ENCODE assay signal across 21 cellular contexts in the genomic region with DNA sequence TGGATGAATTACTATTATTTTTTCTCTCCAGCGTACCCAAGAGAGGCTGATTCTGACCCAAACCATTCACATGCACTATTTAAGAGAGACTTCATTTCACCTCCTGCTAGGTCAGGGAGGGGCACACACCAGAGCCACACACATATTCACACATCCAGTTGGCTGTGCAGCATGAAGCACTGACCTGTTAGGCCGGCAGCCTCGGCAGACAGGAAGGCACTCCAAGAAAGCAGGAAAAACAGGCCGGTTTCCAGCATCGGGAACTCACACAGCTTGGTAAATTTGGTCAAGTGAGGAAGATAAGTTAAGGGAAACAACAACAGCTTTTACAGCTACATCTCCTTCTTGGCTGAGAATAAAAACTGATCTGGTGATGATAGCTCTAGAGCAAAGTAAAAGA.
DNase-seq lines count a peak whose midpoint lies in the region; ATAC-seq, FAIRE-seq and TF ChIP-seq lines count a peak whose summit lies in the region.
"Had no signal": no experiment of that assay in that cellular context is flagged by ENCODE, and none has a peak within 500 bp of the region (broad histone marks: within the 10 kb centered on the region; RNA-seq: fewer than 3 reads in every experiment).

No MANE protein-coding gene starts in this region.

- peaks cover 0 to 1% (median 0%) of the 10 kb centered on the region in 6 donors for H3K9me3 Mint-ChIP-seq in immature natural killer cell
- H3K9me3 Mint-ChIP-seq: CD4-positive, CD25-positive, alpha-beta regulatory T cell; CD8-positive, alpha-beta memory T cell had no signal

- peak overlapping the region; percentile 64 for H2AFZ ChIP-seq in endothelial cell of umbilical vein (ENCODE audit: low read depth, low read length)

- H3K36me3 ChIP-seq in BLaER1 = no peaks in the 10 kb centered on the region
- no peaks in the 10 kb centered on the region for H3K36me3 ChIP-seq in endothelial cell of umbilical vein (ENCODE audit: control insufficient read depth in 2 of 2, extremely low read depth in 1 of 2, insufficient read depth in 2 of 2, low read length in 2 of 2)
- H3K36me3 ChIP-seq in thyroid gland = no peaks in the 10 kb centered on the region

- DNase-seq in endothelial cell of umbilical vein (ENCODE audit: low read depth, low spot score) = peak; percentile 47
- peak; percentile 15 to 38 for DNase-seq in thyroid gland
- DNase-seq in T-helper 17 cell = no peak
- no peak for DNase-seq in SW 1271 (lab: John Stamatoyannopoulos, UW)
- no peak for DNase-seq in immature natural killer cell
- DNase-seq: 8988T; C1 segment of cervical spinal cord; CD4-positive, CD25-positive, alpha-beta regulatory T cell; CD8-positive, alpha-beta memory T cell; COR-L47; DMS 273 treated with DMSO at 0.1 percent for 48 hours; DMS53; DND-41; EL; HCEC 1CT; IMR-90 had no signal

- H3K9me3 ChIP-seq in BLaER1 (no peaks in the 10 kb centered on the region), endothelial cell of umbilical vein (replicated peaks; ENCODE audit: control insufficient read depth, insufficient read depth, low read length) (no peaks in the 10 kb centered on the region), thyroid gland (no peaks in the 10 kb centered on the region), T-helper 17 cell (ENCODE audit: control insufficient read depth, low read length, poor library complexity, severe bottlenecking) (no peaks in the 10 kb centered on the region)

- H3K4me3 ChIP-seq in BLaER1 (no peak overlapping the region), endothelial cell of umbilical vein (replicated peaks in 1 of 3; ENCODE audit: insufficient read depth in 1 of 3, low read depth in 1 of 3, low read length in 3 of 3) (no peak overlapping the region), thyroid gland (replicated peaks in 1 of 3) (no peak overlapping the region)
- H3K4me3 ChIP-seq: GM12878 had no signal

- peak; percentile 60 for FAIRE-seq in endothelial cell of umbilical vein (lab: Jason Lieb, UNC)
- FAIRE-seq: GM12878, H54 had no signal

- H3K4me2 ChIP-seq in BLaER1 (peak overlapping the region; percentile 55), endothelial cell of umbilical vein (ENCODE audit: insufficient read depth, low read length) (no peak overlapping the region)

- no peak overlapping the region for H3K27ac Mint-ChIP-seq in T-helper 17 cell
- H3K27ac Mint-ChIP-seq in immature natural killer cell = no peak overlapping the region
- H3K27ac Mint-ChIP-seq: CD4-positive, CD25-positive, alpha-beta regulatory T cell; CD8-positive, alpha-beta memory T cell had no signal

- no peak overlapping the region for H3K4me3 Mint-ChIP-seq in T-helper 17 cell
- H3K4me3 Mint-ChIP-seq in immature natural killer cell = no peak overlapping the region
- H3K4me3 Mint-ChIP-seq: CD4-positive, CD25-positive, alpha-beta regulatory T cell; CD8-positive, alpha-beta memory T cell had no signal

- no peaks in the 10 kb centered on the region for H3K79me2 ChIP-seq in endothelial cell of umbilical vein (ENCODE audit: control insufficient read depth, insufficient read depth, low read length)

- H4K20me1 ChIP-seq in BLaER1 (no peaks in the 10 kb centered on the region), endothelial cell of umbilical vein (replicated peaks; ENCODE audit: control insufficient read depth, extremely low read depth, insufficient read depth, low read length) (no peaks in the 10 kb centered on the region)

- H3K27ac ChIP-seq in BLaER1 (no peak overlapping the region), VCaP (peak overlapping the region; percentile 33), endothelial cell of umbilical vein (ENCODE audit: insufficient read depth, low read depth, low read length) (no peak overlapping the region), thyroid gland (no peak overlapping the region)
- H3K27ac ChIP-seq: HL-60 had no signal

- H3K9me1 ChIP-seq in endothelial cell of umbilical vein (replicated peaks; ENCODE audit: control insufficient read depth, extremely low read depth, insufficient read depth, low read length) = no peaks in the 10 kb centered on the region

- H3K4me1 ChIP-seq in BLaER1 (peaks cover 25% of the 10 kb centered on the region), endothelial cell of umbilical vein (ENCODE audit: control insufficient read depth, extremely low read depth, insufficient read depth, low read length) (peaks cover 18% of the 10 kb centered on the region), thyroid gland (peaks cover 0 to 8% of the 10 kb centered on the region in 2 donors)

- TF ChIP-seq POLR2A in endothelial cell of umbilical vein (IDR thresholded peaks at IDR 0.05; ENCODE audit: low read depth, low read length) (no peak), thyroid gland (IDR thresholded peaks at IDR 0.05) (no peak)

- WGBS in thyroid gland, 2 donors = 43 to 58% methylated on average over 5 of the region's 5 CpGs

- CTCF ChIA-PET in endothelial cell of umbilical vein (lab: Charles Lee) = no interaction called here

- BruUV-seq in endothelial cell of umbilical vein (replicated peaks; lab: Mats Ljungman, UMichigan) = no TSS peak

- H3K27me3 Mint-ChIP-seq in T-helper 17 cell = no peaks in the 10 kb centered on the region
- H3K27me3 Mint-ChIP-seq in immature natural killer cell (ENCODE audit: low read depth in 3 of 3) = no peaks in the 10 kb centered on the region
- H3K27me3 Mint-ChIP-seq: CD4-positive, CD25-positive, alpha-beta regulatory T cell; CD8-positive, alpha-beta memory T cell had no signal

- peaks cover 18% of the 10 kb centered on the region for H3K36me3 Mint-ChIP-seq in T-helper 17 cell (ENCODE audit: low read depth)
- peaks cover 25 to 43% (median 32%) of the 10 kb centered on the region in 3 donors for H3K36me3 Mint-ChIP-seq in immature natural killer cell

- H3K9ac ChIP-seq in BLaER1 = no peak overlapping the region
- H3K9ac ChIP-seq in endothelial cell of umbilical vein (replicated peaks; ENCODE audit: extremely low read depth, insufficient read depth, low read length) = no peak overlapping the region

- no peaks in the 10 kb centered on the region for H3K4me1 Mint-ChIP-seq in T-helper 17 cell
- no peaks in the 10 kb centered on the region for H3K4me1 Mint-ChIP-seq in immature natural killer cell
- H3K4me1 Mint-ChIP-seq: CD4-positive, CD25-positive, alpha-beta regulatory T cell; CD8-positive, alpha-beta memory T cell had no signal

- TF ChIP-seq CTCF in VCaP (conservative IDR thresholded peaks at IDR 0.05) (no peak), endothelial cell of umbilical vein (IDR thresholded peaks at IDR 0.05; ENCODE audit: extremely low read depth in 1 of 2, insufficient read depth in 1 of 2, low read depth in 1 of 2, low read length in 2 of 2) (no peak), thyroid gland (IDR thresholded peaks at IDR 0.05) (no peak)

- intact Hi-C loops in endothelial cell of umbilical vein (cut with micrococcal nuclease) = loop anchor here (2.0 kb wide), 1 partner anchor 41 kb away; no protein-coding TSS in a partner anchor
- intact Hi-C loops in thyroid gland (cut with DNase I) = no loop called here

- no peak for ATAC-seq in T-helper 17 cell
- ATAC-seq: GM12878 had no signal

- dilution Hi-C loops in endothelial cell of umbilical vein (cut with MboI; ENCODE audit: extremely low pct_ligation_motif_present, low sequenced_read_pairs) = no loop called here

- H3K27me3 ChIP-seq in BLaER1 = no peaks in the 10 kb centered on the region
- H3K27me3 ChIP-seq in endothelial cell of umbilical vein (ENCODE audit: control insufficient read depth in 2 of 2, insufficient read depth in 2 of 2, low read length in 2 of 2) = no peaks in the 10 kb centered on the region
- no peaks in the 10 kb centered on the region for H3K27me3 ChIP-seq in thyroid gland

- POLR2A ChIA-PET in endothelial cell of umbilical vein (lab: Charles Lee) = no interaction called here

TF ChIP-seq in endothelial cell of umbilical vein, 7 proteins besides CTCF, POLR2A, EP300 and RAD21:
- TF ChIP-seq MYC (IDR thresholded peaks at IDR 0.05; ENCODE audit: low read depth, low read length) = no peak
- TF ChIP-seq, protein P1, sequence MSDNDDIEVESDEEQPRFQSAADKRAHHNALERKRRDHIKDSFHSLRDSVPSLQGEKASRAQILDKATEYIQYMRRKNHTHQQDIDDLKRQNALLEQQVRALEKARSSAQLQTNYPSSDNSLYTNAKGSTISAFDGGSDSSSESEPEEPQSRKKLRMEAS (IDR thresholded peaks at IDR 0.05; ENCODE audit: insufficient read depth, insufficient read length) = no peak
- no peak for TF ChIP-seq GATA2 (IDR thresholded peaks at IDR 0.05; ENCODE audit: insufficient read depth, insufficient read length, low read depth, low read length)
- TF ChIP-seq EZH2 (IDR thresholded peaks at IDR 0.05; ENCODE audit: borderline replicate concordance, low read depth, low read length, severe bottlenecking) = no peak
- no peak for TF ChIP-seq POLR2AphosphoS5 (IDR thresholded peaks at IDR 0.05; ENCODE audit: insufficient read depth, low read depth, low read length)
- no peak for TF ChIP-seq JUN (IDR thresholded peaks at IDR 0.05; ENCODE audit: borderline replicate concordance, insufficient read depth, insufficient read length, low read depth)
- no peak for TF ChIP-seq FOS (IDR thresholded peaks at IDR 0.05; ENCODE audit: borderline replicate concordance, insufficient read depth, low read length)

Comparison
In these comparisons a context has a peak if more than half of its experiments do, and no peak if none do; other contexts are left out.
1. DNase-seq: peak in endothelial cell of umbilical vein (single experiment) and thyroid gland (2 of 2); none in T-helper 17 cell (0 of 3), SW 1271 (0 of 2) and immature natural killer cell (0 of 3).